Comparison of ENCODE assay signal across 8 cellular contexts in genomic region chr10:86365346-86366032, GRCh38. TPM values are rescaled to one million over a fixed set of nuclear protein-coding genes. Genes with fewer than 3 reads are reported as not detected.
DNase-seq lines count a peak whose midpoint lies in the region; ATAC-seq lines count a peak whose summit lies in the region.

No MANE protein-coding gene starts in this region.

- H3K27ac ChIP-seq in subcutaneous abdominal adipose tissue (ENCODE audit: low read depth, low read length), result no peak overlapping the region

- DNase-seq in NCI-H2227 (lab: John Stamatoyannopoulos, UW; ENCODE audit: unreplicated experiment), result peak; percentile 29
- DNase-seq in NCI-H2227 treated with DMSO at 0.1 percent for 48 hours (lab: John Stamatoyannopoulos, UW), result no peak
- DNase-seq in activated naive CD4-positive, alpha-beta T cell treated with anti-CD3 and anti-CD28 coated beads, Interleukin-2, amount 50 U/mL, for 72 hours (ENCODE audit: low spot score in 2 of 2), result peak in 1 of 2 donors; percentile 31
- DNase-seq in left kidney (ENCODE audit: low read depth, low spot score), result peak; percentile 43
- DNase-seq in GM19240 (ENCODE audit: insufficient read length, low spot score), result no peak
- DNase-seq in NCI-H2029 (lab: John Stamatoyannopoulos, UW), result no peak
- no peak for DNase-seq in DMS79 (lab: John Stamatoyannopoulos, UW)

- H3K27ac Mint-ChIP-seq in activated naive CD4-positive, alpha-beta T cell treated with anti-CD3 and anti-CD28 coated beads, Interleukin-2, amount 50 U/mL, for 72 hours, result no peak overlapping the region

- peaks cover 0 to 56% (median 35%) of the 10 kb centered on the region in 5 donors for H3K4me1 ChIP-seq in subcutaneous abdominal adipose tissue (ENCODE audit: control insufficient read depth in 5 of 5, insufficient read depth in 5 of 5, low read length in 5 of 5)

- peak; percentile 12 to 31 for ATAC-seq in activated naive CD4-positive, alpha-beta T cell treated with anti-CD3 and anti-CD28 coated beads, Interleukin-2, amount 50 U/mL, for 72 hours

- no peaks in the 10 kb centered on the region for H3K36me3 ChIP-seq in subcutaneous abdominal adipose tissue (ENCODE audit: control insufficient read depth in 5 of 5, insufficient read depth in 5 of 5, low read length in 5 of 5)

- no peaks in the 10 kb centered on the region for H3K9me3 ChIP-seq in subcutaneous abdominal adipose tissue (ENCODE audit: control insufficient read depth in 5 of 5, low read length in 5 of 5)

- peaks cover 24 to 59% (median 43%) of the 10 kb centered on the region in 5 donors for H3K27me3 ChIP-seq in subcutaneous abdominal adipose tissue (ENCODE audit: control insufficient read depth in 5 of 5, insufficient read depth in 4 of 5, low read length in 5 of 5)

- no peaks in the 10 kb centered on the region for H3K9me3 Mint-ChIP-seq in activated naive CD4-positive, alpha-beta T cell treated with anti-CD3 and anti-CD28 coated beads, Interleukin-2, amount 50 U/mL, for 72 hours

- peak overlapping the region; percentile 46 to 72 (median 65) for H3K4me3 ChIP-seq in subcutaneous abdominal adipose tissue (ENCODE audit: low read depth in 1 of 5, low read length in 5 of 5)

- H3K9ac ChIP-seq in subcutaneous abdominal adipose tissue (ENCODE audit: low read length in 5 of 5), result no peak overlapping the region

- no peaks in the 10 kb centered on the region for H3K36me3 Mint-ChIP-seq in activated naive CD4-positive, alpha-beta T cell treated with anti-CD3 and anti-CD28 coated beads, Interleukin-2, amount 50 U/mL, for 72 hours

RNA-seq across cellular contexts. Expression of gene GRID1, which starts 1.1 kb away (rescaled TPM):
- total RNA-seq in activated naive CD4-positive, alpha-beta T cell treated with anti-CD3 and anti-CD28 coated beads, Interleukin-2, amount 50 U/mL, for 72 hours, result not detected

Comparison
In these comparisons a context has a peak if more than half of its experiments do, and no peak if none do; other contexts are left out.
1. DNase-seq: peak in NCI-H2227 (single experiment) and left kidney (single experiment); none in NCI-H2227 treated with DMSO at 0.1 percent for 48 hours (single experiment), GM19240 (single experiment), NCI-H2029 (single experiment) and DMS79 (single experiment).